ENCODE assay signal across 22 cellular contexts in the genomic region with DNA sequence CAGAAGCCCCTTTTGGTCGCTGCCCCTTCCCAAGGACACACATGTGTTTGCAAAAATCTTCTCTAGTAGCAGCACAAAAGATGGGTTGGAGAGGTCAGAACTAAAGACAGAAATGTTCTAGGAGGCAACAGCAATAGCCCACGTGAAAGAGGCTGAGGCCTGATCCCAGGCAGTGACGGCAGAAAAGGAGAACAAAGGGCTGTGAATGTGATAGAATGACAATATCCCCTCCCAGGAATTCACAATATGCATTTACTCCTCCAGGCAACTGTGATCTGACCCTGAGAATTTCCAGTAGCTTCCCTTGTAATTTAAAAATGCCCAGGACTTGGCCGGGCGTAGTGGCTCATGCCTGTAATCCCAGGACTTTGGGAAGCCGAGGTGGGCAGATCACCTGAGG. TPM values are rescaled to one million over a fixed set of nuclear protein-coding genes. Genes with fewer than 3 reads are reported as not detected.
DNase-seq lines count a peak whose midpoint lies in the region; ATAC-seq and TF ChIP-seq lines count a peak whose summit lies in the region.
"Had no signal": no experiment of that assay in that cellular context is flagged by ENCODE, and none has a peak within 500 bp of the region (broad histone marks: within the 10 kb centered on the region; RNA-seq: fewer than 3 reads in every experiment).

No MANE protein-coding gene starts in this region.

- H3K27me3 Mint-ChIP-seq in CD14-positive monocyte (ENCODE audit: low read depth in 3 of 3), result peaks cover 0 to 2% (median 2%) of the 10 kb centered on the region in 3 donors
- H3K27me3 Mint-ChIP-seq in neural crest cell (ENCODE audit: low read depth), result no peaks in the 10 kb centered on the region
- peaks cover 5 to 23% (median 16%) of the 10 kb centered on the region in 5 donors for H3K27me3 Mint-ChIP-seq in naive thymus-derived CD8-positive, alpha-beta T cell

- ATAC-seq in HG03521 (IDR thresholded peaks at IDR 0.05; ENCODE audit: unreplicated experiment) (no peak), GM18868 (IDR thresholded peaks at IDR 0.05; ENCODE audit: unreplicated experiment) (no peak)
- no peak for ATAC-seq in naive thymus-derived CD8-positive, alpha-beta T cell
- ATAC-seq: SK-N-SH treated with all-trans-retinoic acid at 6 μM for 48 hours had no signal

- WGBS in adrenal gland, 4 donors, result 75 to 83% (median 82%) methylated on average over 6 of the region's 6 CpGs

- TF ChIP-seq CTCF in CD14-positive monocyte (IDR thresholded peaks at IDR 0.05), result no peak
- no peak for TF ChIP-seq CTCF in neural crest cell (conservative IDR thresholded peaks at IDR 0.05)
- TF ChIP-seq CTCF in adrenal gland (IDR thresholded peaks at IDR 0.05), result no peak

- POLR2A ChIA-PET in naive thymus-derived CD8-positive, alpha-beta T cell (lab: Charles Lee), result no interaction called here

- H3K36me3 ChIP-seq in HUES48 (ENCODE audit: control insufficient read depth, insufficient read depth, low read length) (no peaks in the 10 kb centered on the region), adrenal gland (replicated peaks in 1 of 2) (no peaks in the 10 kb centered on the region)

- no peaks in the 10 kb centered on the region for H3K9me3 ChIP-seq in HUES48 (ENCODE audit: control insufficient read depth, insufficient read depth, low read length)
- no peaks in the 10 kb centered on the region for H3K9me3 ChIP-seq in adrenal gland (replicated peaks in 1 of 3)

- H3K27ac ChIP-seq in HUES48 (ENCODE audit: low read depth, low read length), result peak overlapping the region; percentile 53
- no peak overlapping the region for H3K27ac ChIP-seq in adrenal gland
- H3K27ac ChIP-seq: 22Rv1, PC-9, RWPE1 had no signal

- H3K9me3 Mint-ChIP-seq in CD14-positive monocyte (peaks cover 0 to 14% (median 7%) of the 10 kb centered on the region in 7 donors), neural crest cell (peaks cover 2% of the 10 kb centered on the region)
- peaks cover 7 to 31% (median 16%) of the 10 kb centered on the region in 9 donors for H3K9me3 Mint-ChIP-seq in naive thymus-derived CD8-positive, alpha-beta T cell

- peaks cover 45% of the 10 kb centered on the region for H3K4me1 Mint-ChIP-seq in CD14-positive monocyte
- H3K4me1 Mint-ChIP-seq in neural crest cell, result no peaks in the 10 kb centered on the region
- H3K4me1 Mint-ChIP-seq in naive thymus-derived CD8-positive, alpha-beta T cell, result peaks cover 0 to 7% (median 0%) of the 10 kb centered on the region in 4 donors
- H3K4me1 Mint-ChIP-seq: CD4-positive, CD25-positive, alpha-beta regulatory T cell had no signal

- H3K4me3 ChIP-seq in HUES48 (ENCODE audit: low read depth, low read length), result no peak overlapping the region
- no peak overlapping the region for H3K4me3 ChIP-seq in adrenal gland
- H3K4me3 ChIP-seq: PC-9 had no signal

- H3K4me1 ChIP-seq in HUES48 (ENCODE audit: control insufficient read depth, insufficient read depth, low read length), result peaks cover 11% of the 10 kb centered on the region
- peaks cover 4 to 6% of the 10 kb centered on the region in 2 donors for H3K4me1 ChIP-seq in adrenal gland (replicated peaks in 1 of 2)

- peaks cover 4 to 9% of the 10 kb centered on the region in 2 donors for H3K36me3 Mint-ChIP-seq in CD14-positive monocyte
- H3K36me3 Mint-ChIP-seq in neural crest cell (ENCODE audit: low read depth), result no peaks in the 10 kb centered on the region
- peaks cover 0 to 27% (median 13%) of the 10 kb centered on the region in 3 donors for H3K36me3 Mint-ChIP-seq in naive thymus-derived CD8-positive, alpha-beta T cell
- H3K36me3 Mint-ChIP-seq: CD4-positive, CD25-positive, alpha-beta regulatory T cell had no signal

- H3K27me3 ChIP-seq in HUES48 (ENCODE audit: control insufficient read depth, insufficient read depth, low read length) (no peaks in the 10 kb centered on the region), adrenal gland (no peaks in the 10 kb centered on the region)

- intact Hi-C loops in CD14-positive monocyte (cut with micrococcal nuclease) (no loop called here), adrenal gland (cut with DNase I) (no loop called here)

- H3K9ac ChIP-seq in HUES48 (ENCODE audit: low read depth, low read length), result no peak overlapping the region

- H3K4me3 Mint-ChIP-seq in CD14-positive monocyte (no peak overlapping the region), neural crest cell (no peak overlapping the region)
- H3K4me3 Mint-ChIP-seq in naive thymus-derived CD8-positive, alpha-beta T cell, result no peak overlapping the region
- H3K4me3 Mint-ChIP-seq: CD4-positive, CD25-positive, alpha-beta regulatory T cell had no signal

- peak overlapping the region in 6 of 7 donors; percentile 2 to 84 (median 61) for H3K27ac Mint-ChIP-seq in CD14-positive monocyte
- H3K27ac Mint-ChIP-seq in neural crest cell (ENCODE audit: unreplicated experiment), result peak overlapping the region; percentile 57
- H3K27ac Mint-ChIP-seq in naive thymus-derived CD8-positive, alpha-beta T cell, result no peak overlapping the region
- H3K27ac Mint-ChIP-seq: CD4-positive, CD25-positive, alpha-beta regulatory T cell had no signal

- DNase-seq in CD14-positive monocyte (ENCODE audit: low spot score) (no peak), iPS DF 19.7 (ENCODE audit: low read depth, low spot score) (peak; percentile 45), neural crest cell (ENCODE audit: low read depth, low spot score) (no peak), adrenal gland (no peak)
- DNase-seq in naive thymus-derived CD8-positive, alpha-beta T cell, result no peak
- DNase-seq: CD4-positive, CD25-positive, alpha-beta regulatory T cell; DMS153; HCEC 1CT; KG1; MV-4-11; NCI-H1417 treated with DMSO at 0.1 percent for 48 hours; NCI-H187 treated with DMSO at 0.1 percent for 48 hours; NCI-H345; NCI-H524 treated with DMSO at 0.1 percent for 48 hours; PC-9; SIG-M5 had no signal

- TF ChIP-seq POLR2A in adrenal gland (IDR thresholded peaks at IDR 0.05), result no peak

RNA-seq across cellular contexts. Expression of gene PIAS1, which starts 43.7 kb away (rescaled TPM):
- 100 to 1,000 TPM in 1 of 2 donors, 10 to 100 TPM in 1; 89.8 to 109 TPM for polyA plus RNA-seq in CD14-positive monocyte
- 41.3 and 42.6 TPM in 2 replicates for total RNA-seq in neural crest cell
- total RNA-seq in adrenal gland, result 10 to 100 TPM; 23.3 to 60.0 (median 38.8) TPM
- polyA plus RNA-seq in adrenal gland, result 10 to 100 TPM; 12.7 to 39.2 (median 32.9) TPM
- total RNA-seq in naive thymus-derived CD8-positive, alpha-beta T cell, result 10 to 100 TPM; 90.0 to 94.1 TPM
- polyA plus RNA-seq in naive thymus-derived CD8-positive, alpha-beta T cell, result 100 to 1,000 TPM; 120 to 149 (median 138) TPM

Comparison
In these comparisons a context has a peak if more than half of its experiments do, and no peak if none do; other contexts are left out.
1. H3K27ac Mint-ChIP-seq: peak in CD14-positive monocyte (6 of 7) and neural crest cell (single experiment); none in naive thymus-derived CD8-positive, alpha-beta T cell (0 of 10).